8 cellular contexts compared by ENCODE assay signal in genomic region chr1:153305682-153306081, GRCh38. TPM values are rescaled to one million over a fixed set of nuclear protein-coding genes. Genes with fewer than 3 reads are reported as not detected.
"Had no signal": no experiment of that assay in that cellular context is flagged by ENCODE, and none has a peak within 500 bp of the region (broad histone marks: within the 10 kb centered on the region; RNA-seq: fewer than 3 reads in every experiment).

No MANE protein-coding gene starts in this region.

- ATAC-seq: K562 had no signal

- DNase-seq: GOT3, H9, HCEC 1CT, IMR-90, KG1 had no signal

- H3K4me3 ChIP-seq: K562 had no signal

RNA-seq across cellular contexts. Expression of gene PGLYRP3, which starts 7.1 kb away (rescaled TPM):
- total RNA-seq: H4, H9, HT-29, IMR-90, K562 had no signal

RNA-seq across cellular contexts. Expression of gene PGLYRP4, which starts 43.0 kb away (rescaled TPM):
- total RNA-seq: H4, H9, HT-29, IMR-90 had no signal

RNA-seq across cellular contexts. Expression of gene LORICRIN, which starts 46.2 kb away (rescaled TPM):
- total RNA-seq: H4, H9, HT-29, IMR-90, K562 had no signal

RNA-seq across cellular contexts. Expression of gene S100A9, which starts 52.0 kb away (rescaled TPM):
- total RNA-seq: H4, H9, IMR-90 had no signal
